1 cellular context compared by ENCODE assay signal in the genomic region with DNA sequence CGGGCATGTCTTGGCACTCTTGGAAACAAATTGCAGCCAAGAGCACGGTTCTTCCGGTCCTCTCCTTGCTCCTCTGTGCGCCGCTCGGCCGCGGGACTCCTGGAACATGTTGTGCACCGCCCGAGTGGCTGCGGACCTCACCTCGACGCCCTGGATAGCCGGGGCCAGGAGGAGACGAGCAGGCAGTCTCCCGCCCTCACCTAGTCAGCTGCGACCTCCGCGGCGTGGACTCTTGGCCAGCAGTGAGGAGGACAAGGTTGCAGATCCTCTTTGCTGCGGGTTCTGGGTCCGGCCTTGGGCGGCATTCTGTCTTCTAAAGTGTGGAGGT.
A peak's percentile ranks its signal among the peaks of the same experiment; 100 is the strongest.
TF ChIP-seq lines count a peak whose summit lies in the region.

No MANE protein-coding gene starts in this region.

TF ChIP-seq in GM23338, 12 proteins besides CTCF, POLR2A, EP300 and RAD21 (continued from another document):
- TF ChIP-seq, protein P1, sequence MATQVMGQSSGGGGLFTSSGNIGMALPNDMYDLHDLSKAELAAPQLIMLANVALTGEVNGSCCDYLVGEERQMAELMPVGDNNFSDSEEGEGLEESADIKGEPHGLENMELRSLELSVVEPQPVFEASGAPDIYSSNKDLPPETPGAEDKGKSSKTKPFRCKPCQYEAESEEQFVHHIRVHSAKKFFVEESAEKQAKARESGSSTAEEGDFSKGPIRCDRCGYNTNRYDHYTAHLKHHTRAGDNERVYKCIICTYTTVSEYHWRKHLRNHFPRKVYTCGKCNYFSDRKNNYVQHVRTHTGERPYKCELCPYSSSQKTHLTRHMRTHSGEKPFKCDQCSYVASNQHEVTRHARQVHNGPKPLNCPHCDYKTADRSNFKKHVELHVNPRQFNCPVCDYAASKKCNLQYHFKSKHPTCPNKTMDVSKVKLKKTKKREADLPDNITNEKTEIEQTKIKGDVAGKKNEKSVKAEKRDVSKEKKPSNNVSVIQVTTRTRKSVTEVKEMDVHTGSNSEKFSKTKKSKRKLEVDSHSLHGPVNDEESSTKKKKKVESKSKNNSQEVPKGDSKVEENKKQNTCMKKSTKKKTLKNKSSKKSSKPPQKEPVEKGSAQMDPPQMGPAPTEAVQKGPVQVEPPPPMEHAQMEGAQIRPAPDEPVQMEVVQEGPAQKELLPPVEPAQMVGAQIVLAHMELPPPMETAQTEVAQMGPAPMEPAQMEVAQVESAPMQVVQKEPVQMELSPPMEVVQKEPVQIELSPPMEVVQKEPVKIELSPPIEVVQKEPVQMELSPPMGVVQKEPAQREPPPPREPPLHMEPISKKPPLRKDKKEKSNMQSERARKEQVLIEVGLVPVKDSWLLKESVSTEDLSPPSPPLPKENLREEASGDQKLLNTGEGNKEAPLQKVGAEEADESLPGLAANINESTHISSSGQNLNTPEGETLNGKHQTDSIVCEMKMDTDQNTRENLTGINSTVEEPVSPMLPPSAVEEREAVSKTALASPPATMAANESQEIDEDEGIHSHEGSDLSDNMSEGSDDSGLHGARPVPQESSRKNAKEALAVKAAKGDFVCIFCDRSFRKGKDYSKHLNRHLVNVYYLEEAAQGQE (IDR thresholded peaks at IDR 0.05; ENCODE audit: unreplicated experiment): no peak
- peak; percentile 84 for TF ChIP-seq EZH2phosphoT487 (IDR thresholded peaks at IDR 0.05; ENCODE audit: unreplicated experiment)
